Comparison of ENCODE assay signal across 6 cellular contexts in the genomic region with DNA sequence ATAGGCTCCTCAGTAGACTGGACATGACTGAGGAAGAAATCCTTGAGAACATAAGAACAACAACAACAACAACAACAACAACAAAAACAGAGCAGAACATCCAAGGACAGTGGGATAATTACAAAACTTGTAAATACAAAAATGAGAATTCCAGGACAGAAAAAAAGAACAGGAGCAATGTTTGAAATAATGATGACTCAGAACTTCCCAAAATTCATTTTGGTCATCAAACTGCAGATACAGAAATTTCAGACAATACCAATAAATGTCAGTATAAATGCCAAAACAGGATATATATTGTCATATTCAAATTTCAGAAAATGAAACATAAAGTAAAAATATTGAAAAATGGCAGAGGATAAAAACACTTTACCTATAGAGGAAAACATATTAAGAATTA.
"Had no signal": no experiment of that assay in that cellular context is flagged by ENCODE, and none has a peak within 500 bp of the region (broad histone marks: within the 10 kb centered on the region; RNA-seq: fewer than 3 reads in every experiment).

No MANE protein-coding gene starts in this region.

- H3K27ac Mint-ChIP-seq: IgD-negative memory B cell had no signal

- H3K9ac ChIP-seq: KMS-11 had no signal

- H3K27ac ChIP-seq: HL-60, KMS-11 had no signal

- FAIRE-seq: HTR-8/SVneo had no signal

- H3K4me3 Mint-ChIP-seq: IgD-negative memory B cell had no signal

- H3K4me2 ChIP-seq: KMS-11 had no signal

- H3K27me3 Mint-ChIP-seq: IgD-negative memory B cell had no signal

- DNase-seq: KBM-7, KG1 had no signal
